Comparison of ENCODE assay signal across 11 cellular contexts in the genomic region with DNA sequence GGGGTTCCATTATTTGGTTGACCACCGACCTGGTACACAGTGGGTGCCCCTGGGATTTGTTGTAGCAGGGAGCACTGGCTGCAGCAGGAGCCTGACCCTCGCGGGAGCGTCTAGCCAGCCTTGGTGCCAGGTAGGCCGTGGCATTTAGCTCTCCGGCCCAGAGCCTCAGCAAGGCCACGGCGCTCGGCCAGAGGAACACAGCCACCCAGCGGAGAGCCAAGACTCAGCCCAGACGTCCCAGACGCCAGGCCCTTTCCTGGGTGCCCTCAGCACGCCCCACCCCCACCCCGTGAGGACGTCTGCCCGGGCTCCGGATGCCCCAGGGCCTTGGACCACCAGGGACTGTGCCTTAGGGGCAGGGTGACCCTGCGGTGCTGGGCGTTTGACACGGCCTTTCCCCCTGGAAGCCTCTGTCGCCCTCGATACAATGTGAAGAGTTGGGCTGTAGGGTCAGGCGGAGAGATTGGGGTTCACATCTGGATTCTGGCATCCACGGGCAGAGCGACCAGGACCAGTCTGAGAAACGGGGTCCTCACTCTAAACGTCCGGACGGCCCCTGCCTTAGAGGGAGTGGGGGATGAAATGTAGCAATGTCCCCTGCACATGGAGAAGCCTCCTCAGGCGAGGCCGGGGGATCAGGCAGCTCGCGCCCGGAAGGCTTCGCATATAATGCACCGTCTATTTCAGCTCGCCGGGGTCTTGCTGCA.
DNase-seq lines count a peak whose midpoint lies in the region; ATAC-seq, FAIRE-seq and TF ChIP-seq lines count a peak whose summit lies in the region.
"Had no signal": no experiment of that assay in that cellular context is flagged by ENCODE, and none has a peak within 500 bp of the region (broad histone marks: within the 10 kb centered on the region; RNA-seq: fewer than 3 reads in every experiment).

No MANE protein-coding gene starts in this region.

- TF ChIP-seq CTCF in Panc1 (IDR thresholded peaks at IDR 0.05) (0 out of 2 replicates have a peak, but pooled peaks have one; percentile 67), left ventricle myocardium inferior (IDR thresholded peaks at IDR 0.05; ENCODE audit: borderline replicate concordance) (no peak), pancreas (IDR thresholded peaks at IDR 0.05) (no peak)

- H3K9me3 ChIP-seq in Panc1 (ENCODE audit: control insufficient read depth, insufficient read depth, low read depth, low read length) = no peaks in the 10 kb centered on the region
- H3K9me3 ChIP-seq in left ventricle myocardium inferior (replicated peaks) = peaks cover 4% of the 10 kb centered on the region
- H3K9me3 ChIP-seq in pancreas = no peaks in the 10 kb centered on the region

- BruUV-seq in Panc1 (replicated peaks; lab: Mats Ljungman, UMichigan) = no TSS peak

- FAIRE-seq in pancreas (lab: Jason Lieb, UNC) = no peak
- no peak for FAIRE-seq in H54 (lab: Jason Lieb, UNC)
- FAIRE-seq: GM18507 had no signal

- H3K27ac ChIP-seq in Panc1 (ENCODE audit: low read length) (no peak overlapping the region), left ventricle myocardium inferior (replicated peaks) (peak overlapping the region; percentile 75), pancreas (no peak overlapping the region)
- H3K27ac ChIP-seq: cardiac muscle cell, VCaP had no signal

- TF ChIP-seq POLR2A in H54 (IDR thresholded peaks at IDR 0.05; ENCODE audit: low read depth, low read length) = no peak

- 27 to 31% methylated on average over 38 of the region's 38 CpGs for WGBS in pancreas, 2 donors

- H3K4me3 ChIP-seq in Panc1 (ENCODE audit: low read depth in 2 of 2, low read length in 2 of 2) (no peak overlapping the region), left ventricle myocardium inferior (peak overlapping the region; percentile 36), pancreas (no peak overlapping the region)
- H3K4me3 ChIP-seq: cardiac muscle cell had no signal

- ATAC-seq in Panc1 (no peak; the same call in 1 of the 2 replicates), pancreas (peak; percentile 13 to 63 (median 46)), HG03439 (IDR thresholded peaks at IDR 0.05; ENCODE audit: unreplicated experiment) (no peak)

- in situ Hi-C loops in Panc1 (cut with HindIII; ENCODE audit: low pct_unique_long_range_greater_than_20kb, low sequenced_read_pairs) = no loop called here

- DNase-seq in Ammon's horn (ENCODE audit: low spot score) = peak; percentile 14
- no peak for DNase-seq in Panc1 (ENCODE audit: low read depth, low spot score)
- DNase-seq in left ventricle myocardium inferior = peak; percentile 50
- peak in 4 of 6 donors; percentile 11 to 74 (median 62) for DNase-seq in pancreas
- DNase-seq in H54 (ENCODE audit: insufficient read length, low spot score) = no peak
- DNase-seq in cortex of kidney (lab: John Stamatoyannopoulos, UW) = no peak
- DNase-seq in occipital lobe (lab: John Stamatoyannopoulos, UW) = no peak

- POLR2A ChIA-PET in Panc1 (lab: Charles Lee) = no interaction called here

- CTCF ChIA-PET in Panc1 (lab: Charles Lee) = interaction anchor here (0.6 to 1.5 kb wide), 4 partner anchors 27 to 277 kb away, joined by 3 to 8 read pairs (median 4); no protein-coding TSS in a partner anchor

- H3K4me1 ChIP-seq in Panc1 (ENCODE audit: control insufficient read depth, insufficient read depth, low read length) (peaks cover 24% of the 10 kb centered on the region), left ventricle myocardium inferior (peaks cover 36% of the 10 kb centered on the region), pancreas (no peaks in the 10 kb centered on the region)

- H3K27me3 ChIP-seq in Panc1 (ENCODE audit: control insufficient read depth, insufficient read depth, low read length) = peaks cover 4% of the 10 kb centered on the region; the same call in 1 of the 2 replicates
- H3K27me3 ChIP-seq in left ventricle myocardium inferior (ENCODE audit: low read depth) = peaks cover 38% of the 10 kb centered on the region
- no peaks in the 10 kb centered on the region for H3K27me3 ChIP-seq in pancreas

- intact Hi-C loops in Panc1 (cut with micrococcal nuclease; ENCODE audit: unreplicated experiment) = loop anchor here (1.0 kb wide), 1 partner anchor 278 kb away; no protein-coding TSS in a partner anchor
- intact Hi-C loops in left ventricle myocardium inferior (cut with micrococcal nuclease) = loop anchor here (5.0 kb wide), 1 partner anchor 274 kb away; no protein-coding TSS in a partner anchor
- intact Hi-C loops in pancreas (cut with DNase I) = no loop called here

- no peaks in the 10 kb centered on the region for H3K36me3 ChIP-seq in Panc1 (ENCODE audit: control insufficient read depth, insufficient read depth, low read length)
- no peaks in the 10 kb centered on the region for H3K36me3 ChIP-seq in left ventricle myocardium inferior
- no peaks in the 10 kb centered on the region for H3K36me3 ChIP-seq in pancreas
- H3K36me3 ChIP-seq: cardiac muscle cell had no signal

Comparison
In these comparisons a context has a peak if more than half of its experiments do, and no peak if none do; other contexts are left out.
1. DNase-seq: peak in Ammon's horn (single experiment), left ventricle myocardium inferior (single experiment) and pancreas (4 of 6); none in Panc1 (single experiment), H54 (single experiment), cortex of kidney (single experiment) and occipital lobe (single experiment).
2. ATAC-seq: peak in pancreas (4 of 4); none in Panc1 (single experiment) and HG03439 (single experiment).
3. intact Hi-C loops: an anchor here in Panc1 (1.0 kb wide) and left ventricle myocardium inferior (5.0 kb wide); none called in pancreas.